7 cellular contexts compared by ENCODE assay signal in the genomic region with DNA sequence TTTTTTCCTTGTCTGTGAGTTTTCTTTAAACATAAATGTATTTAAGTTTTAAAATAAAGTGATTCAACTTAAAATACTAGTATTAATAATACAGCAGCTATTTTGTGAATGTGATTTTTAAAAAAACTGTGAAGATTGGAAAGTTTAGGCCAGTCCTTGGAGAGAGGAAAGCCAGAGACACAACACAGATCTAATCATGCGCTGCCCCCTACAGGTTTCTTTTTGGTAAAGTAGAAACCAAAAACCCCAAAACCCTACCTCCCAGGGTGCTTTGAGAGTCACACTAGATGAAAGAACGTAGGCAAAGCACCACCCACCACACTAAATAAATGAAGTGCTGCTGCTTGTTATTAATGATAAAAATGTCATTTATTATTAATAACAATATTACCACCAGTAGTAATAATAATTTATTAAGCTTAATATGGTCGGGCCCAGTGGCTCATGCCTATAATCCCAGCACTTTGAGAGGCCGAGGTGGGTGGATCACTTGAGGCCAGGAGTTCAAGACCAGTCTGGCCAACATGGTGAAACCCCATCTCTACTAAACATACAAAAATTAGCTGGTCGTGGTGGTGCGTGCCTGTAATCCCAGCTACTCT. TPM values are rescaled to one million over a fixed set of nuclear protein-coding genes. Genes with fewer than 3 reads are reported as not detected.
A peak's percentile ranks its signal among the peaks of the same experiment; 100 is the strongest.
DNase-seq lines count a peak whose midpoint lies in the region; ATAC-seq and TF ChIP-seq lines count a peak whose summit lies in the region.

No MANE protein-coding gene starts in this region.

- H3K36me3 Mint-ChIP-seq in immature natural killer cell: peaks cover 14 to 32% (median 23%) of the 10 kb centered on the region in 3 donors

- H3K27me3 ChIP-seq in GM06990 (replicated peaks; ENCODE audit: control insufficient read depth, insufficient read depth, low read length): no peaks in the 10 kb centered on the region
- no peaks in the 10 kb centered on the region for H3K27me3 ChIP-seq in MG63

- no peaks in the 10 kb centered on the region for H3K27me3 Mint-ChIP-seq in immature natural killer cell (ENCODE audit: low read depth in 3 of 3)

- no peak overlapping the region for H3K4me3 Mint-ChIP-seq in immature natural killer cell

- H3K4me3 ChIP-seq in GM06990 (replicated peaks; ENCODE audit: low read depth, low read length) (no peak overlapping the region), MG63 (no peak overlapping the region), astrocyte of the spinal cord (ENCODE audit: low read depth, low read length) (no peak overlapping the region)

- H3K36me3 ChIP-seq in GM06990 (ENCODE audit: control insufficient read depth, insufficient read depth, low read length): peaks cover 4% of the 10 kb centered on the region
- H3K36me3 ChIP-seq in MG63: peaks cover 15% of the 10 kb centered on the region

- H3K4me1 Mint-ChIP-seq in immature natural killer cell: peaks cover 3 to 5% of the 10 kb centered on the region in 2 donors

- no peak for DNase-seq in GM06990 (ENCODE audit: extremely low read depth, insufficient read length)
- DNase-seq in MG63: peak; percentile 28
- DNase-seq in astrocyte of the spinal cord (ENCODE audit: low read depth, low spot score): peak; percentile 60
- peak; percentile 43 to 54 (median 51) for DNase-seq in immature natural killer cell
- DNase-seq in stimulated activated CD4-positive, alpha-beta T cell treated with anti-CD3 and anti-CD28 coated beads, Interleukin-2, amount 100 ng/mL, for 24 hours: peak; percentile 42 to 65

- H3K9me3 ChIP-seq in MG63: no peaks in the 10 kb centered on the region

- in situ Hi-C loops in astrocyte of the spinal cord (cut with HindIII; ENCODE audit: low sequenced_read_pairs): no loop called here

- H3K27ac Mint-ChIP-seq in immature natural killer cell: no peak overlapping the region

- ATAC-seq in SK-N-SH treated with all-trans-retinoic acid at 6 μM for 48 hours (peak; percentile 85), HG03571 (IDR thresholded peaks at IDR 0.05; ENCODE audit: unreplicated experiment) (no peak)

- TF ChIP-seq CTCF in GM06990 (IDR thresholded peaks at IDR 0.05; ENCODE audit: insufficient read depth, low read length, poor library complexity, severe bottlenecking): peak; percentile 60
- peak; percentile 63 for TF ChIP-seq CTCF in astrocyte of the spinal cord (IDR thresholded peaks at IDR 0.05; ENCODE audit: low read depth, low read length)

- H3K9me3 Mint-ChIP-seq in immature natural killer cell: no peaks in the 10 kb centered on the region

TF ChIP-seq in SK-N-SH treated with all-trans-retinoic acid at 6 μM for 48 hours, 23 proteins besides CTCF, POLR2A, EP300 and RAD21:
- no peak for TF ChIP-seq ZFP3 (CRISPR knock-in tag; IDR thresholded peaks at IDR 0.05)
- no peak for TF ChIP-seq ARNTL (CRISPR knock-in tag; IDR thresholded peaks at IDR 0.05; ENCODE audit: borderline replicate concordance, low read depth)
- no peak for TF ChIP-seq GLIS3 (CRISPR knock-in tag; IDR thresholded peaks at IDR 0.05)
- no peak for TF ChIP-seq TOX (CRISPR knock-in tag; IDR thresholded peaks at IDR 0.05; ENCODE audit: borderline replicate concordance)
- TF ChIP-seq, protein P1, sequence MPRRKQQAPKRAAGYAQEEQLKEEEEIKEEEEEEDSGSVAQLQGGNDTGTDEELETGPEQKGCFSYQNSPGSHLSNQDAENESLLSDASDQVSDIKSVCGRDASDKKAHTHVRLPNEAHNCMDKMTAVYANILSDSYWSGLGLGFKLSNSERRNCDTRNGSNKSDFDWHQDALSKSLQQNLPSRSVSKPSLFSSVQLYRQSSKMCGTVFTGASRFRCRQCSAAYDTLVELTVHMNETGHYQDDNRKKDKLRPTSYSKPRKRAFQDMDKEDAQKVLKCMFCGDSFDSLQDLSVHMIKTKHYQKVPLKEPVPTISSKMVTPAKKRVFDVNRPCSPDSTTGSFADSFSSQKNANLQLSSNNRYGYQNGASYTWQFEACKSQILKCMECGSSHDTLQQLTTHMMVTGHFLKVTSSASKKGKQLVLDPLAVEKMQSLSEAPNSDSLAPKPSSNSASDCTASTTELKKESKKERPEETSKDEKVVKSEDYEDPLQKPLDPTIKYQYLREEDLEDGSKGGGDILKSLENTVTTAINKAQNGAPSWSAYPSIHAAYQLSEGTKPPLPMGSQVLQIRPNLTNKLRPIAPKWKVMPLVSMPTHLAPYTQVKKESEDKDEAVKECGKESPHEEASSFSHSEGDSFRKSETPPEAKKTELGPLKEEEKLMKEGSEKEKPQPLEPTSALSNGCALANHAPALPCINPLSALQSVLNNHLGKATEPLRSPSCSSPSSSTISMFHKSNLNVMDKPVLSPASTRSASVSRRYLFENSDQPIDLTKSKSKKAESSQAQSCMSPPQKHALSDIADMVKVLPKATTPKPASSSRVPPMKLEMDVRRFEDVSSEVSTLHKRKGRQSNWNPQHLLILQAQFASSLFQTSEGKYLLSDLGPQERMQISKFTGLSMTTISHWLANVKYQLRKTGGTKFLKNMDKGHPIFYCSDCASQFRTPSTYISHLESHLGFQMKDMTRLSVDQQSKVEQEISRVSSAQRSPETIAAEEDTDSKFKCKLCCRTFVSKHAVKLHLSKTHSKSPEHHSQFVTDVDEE (CRISPR knock-in tag; IDR thresholded peaks at IDR 0.05): no peak
- TF ChIP-seq ZNF70 (CRISPR knock-in tag; IDR thresholded peaks at IDR 0.05): no peak
- no peak for TF ChIP-seq ZNF8 (CRISPR knock-in tag; IDR thresholded peaks at IDR 0.05)
- TF ChIP-seq, protein P2, sequence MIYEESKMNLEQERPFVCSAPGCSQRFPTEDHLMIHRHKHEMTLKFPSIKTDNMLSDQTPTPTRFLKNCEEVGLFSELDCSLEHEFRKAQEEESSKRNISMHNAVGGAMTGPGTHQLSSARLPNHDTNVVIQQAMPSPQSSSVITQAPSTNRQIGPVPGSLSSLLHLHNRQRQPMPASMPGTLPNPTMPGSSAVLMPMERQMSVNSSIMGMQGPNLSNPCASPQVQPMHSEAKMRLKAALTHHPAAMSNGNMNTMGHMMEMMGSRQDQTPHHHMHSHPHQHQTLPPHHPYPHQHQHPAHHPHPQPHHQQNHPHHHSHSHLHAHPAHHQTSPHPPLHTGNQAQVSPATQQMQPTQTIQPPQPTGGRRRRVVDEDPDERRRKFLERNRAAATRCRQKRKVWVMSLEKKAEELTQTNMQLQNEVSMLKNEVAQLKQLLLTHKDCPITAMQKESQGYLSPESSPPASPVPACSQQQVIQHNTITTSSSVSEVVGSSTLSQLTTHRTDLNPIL (CRISPR knock-in tag; IDR thresholded peaks at IDR 0.05; ENCODE audit: low read depth): no peak
- TF ChIP-seq ISL1 (CRISPR knock-in tag; IDR thresholded peaks at IDR 0.05): no peak
- TF ChIP-seq ZC3H10 (CRISPR knock-in tag; IDR thresholded peaks at IDR 0.05): no peak
- TF ChIP-seq BACH2 (CRISPR knock-in tag; IDR thresholded peaks at IDR 0.05; ENCODE audit: borderline replicate concordance): no peak
- TF ChIP-seq CSDC2 (CRISPR knock-in tag; IDR thresholded peaks at IDR 0.05): no peak
- no peak for TF ChIP-seq PPARA (CRISPR knock-in tag; IDR thresholded peaks at IDR 0.05; ENCODE audit: borderline replicate concordance)
- no peak for TF ChIP-seq ESRRG (CRISPR knock-in tag; IDR thresholded peaks at IDR 0.05)
- TF ChIP-seq, protein P3, sequence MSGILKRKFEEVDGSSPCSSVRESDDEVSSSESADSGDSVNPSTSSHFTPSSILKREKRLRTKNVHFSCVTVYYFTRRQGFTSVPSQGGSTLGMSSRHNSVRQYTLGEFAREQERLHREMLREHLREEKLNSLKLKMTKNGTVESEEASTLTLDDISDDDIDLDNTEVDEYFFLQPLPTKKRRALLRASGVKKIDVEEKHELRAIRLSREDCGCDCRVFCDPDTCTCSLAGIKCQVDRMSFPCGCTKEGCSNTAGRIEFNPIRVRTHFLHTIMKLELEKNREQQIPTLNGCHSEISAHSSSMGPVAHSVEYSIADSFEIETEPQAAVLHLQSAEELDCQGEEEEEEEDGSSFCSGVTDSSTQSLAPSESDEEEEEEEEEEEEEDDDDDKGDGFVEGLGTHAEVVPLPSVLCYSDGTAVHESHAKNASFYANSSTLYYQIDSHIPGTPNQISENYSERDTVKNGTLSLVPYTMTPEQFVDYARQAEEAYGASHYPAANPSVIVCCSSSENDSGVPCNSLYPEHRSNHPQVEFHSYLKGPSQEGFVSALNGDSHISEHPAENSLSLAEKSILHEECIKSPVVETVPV (CRISPR knock-in tag; IDR thresholded peaks at IDR 0.05): no peak
- TF ChIP-seq, protein P4, sequence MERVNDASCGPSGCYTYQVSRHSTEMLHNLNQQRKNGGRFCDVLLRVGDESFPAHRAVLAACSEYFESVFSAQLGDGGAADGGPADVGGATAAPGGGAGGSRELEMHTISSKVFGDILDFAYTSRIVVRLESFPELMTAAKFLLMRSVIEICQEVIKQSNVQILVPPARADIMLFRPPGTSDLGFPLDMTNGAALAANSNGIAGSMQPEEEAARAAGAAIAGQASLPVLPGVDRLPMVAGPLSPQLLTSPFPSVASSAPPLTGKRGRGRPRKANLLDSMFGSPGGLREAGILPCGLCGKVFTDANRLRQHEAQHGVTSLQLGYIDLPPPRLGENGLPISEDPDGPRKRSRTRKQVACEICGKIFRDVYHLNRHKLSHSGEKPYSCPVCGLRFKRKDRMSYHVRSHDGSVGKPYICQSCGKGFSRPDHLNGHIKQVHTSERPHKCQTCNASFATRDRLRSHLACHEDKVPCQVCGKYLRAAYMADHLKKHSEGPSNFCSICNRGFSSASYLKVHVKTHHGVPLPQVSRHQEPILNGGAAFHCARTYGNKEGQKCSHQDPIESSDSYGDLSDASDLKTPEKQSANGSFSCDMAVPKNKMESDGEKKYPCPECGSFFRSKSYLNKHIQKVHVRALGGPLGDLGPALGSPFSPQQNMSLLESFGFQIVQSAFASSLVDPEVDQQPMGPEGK (CRISPR knock-in tag; IDR thresholded peaks at IDR 0.05; ENCODE audit: borderline replicate concordance): no peak
- no peak for TF ChIP-seq RARB (CRISPR knock-in tag; IDR thresholded peaks at IDR 0.05)
- TF ChIP-seq ZFP30 (CRISPR knock-in tag; IDR thresholded peaks at IDR 0.05): no peak

RNA-seq across cellular contexts. Expression of a gene that starts 33.7 kb away (rescaled TPM):
- 1.2 and 3.2 TPM in 2 replicates for total RNA-seq in MG63 (2014; rRNA removed; shearing (Covaris generic); ENCODE audit: low replicate concordance)
- polyA plus RNA-seq in immature natural killer cell: 1 to 10 TPM; 2.5 to 9.1 (median 3.2) TPM
